Comparison of ENCODE assay signal across 13 cellular contexts in the genomic region with DNA sequence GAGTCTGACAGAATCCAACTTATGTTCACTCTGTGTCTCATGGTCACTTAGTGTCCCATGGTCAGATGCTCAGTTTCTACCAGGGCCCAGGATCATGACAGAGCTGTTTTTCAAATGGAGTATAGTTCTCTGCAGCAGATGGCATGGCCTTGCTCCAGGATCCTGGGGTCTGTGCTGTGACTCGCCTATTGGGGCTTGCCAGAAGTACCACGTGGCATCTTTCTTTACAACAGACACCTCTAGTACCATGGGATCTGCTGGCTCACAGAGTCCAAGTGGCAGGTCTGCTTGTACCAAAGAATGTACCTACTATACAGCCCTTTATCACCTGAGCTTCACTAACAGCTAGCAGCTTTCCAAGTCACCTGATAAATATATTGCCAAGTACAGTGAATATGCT.
"Had no signal": no experiment of that assay in that cellular context is flagged by ENCODE, and none has a peak within 500 bp of the region (broad histone marks: within the 10 kb centered on the region; RNA-seq: fewer than 3 reads in every experiment).

No MANE protein-coding gene starts in this region.

- H3K79me2 ChIP-seq: parathyroid adenoma had no signal

- H2AFZ ChIP-seq: parathyroid adenoma had no signal

- H3K9ac ChIP-seq: parathyroid adenoma had no signal

- H3K4me1 ChIP-seq: parathyroid adenoma had no signal

- H3K9me3 ChIP-seq: adrenal gland, sigmoid colon, tibial artery had no signal

- ATAC-seq: activated naive CD4-positive, alpha-beta T cell treated with anti-CD3 and anti-CD28 coated beads, Interleukin-2, amount 50 U/mL, for 72 hours had no signal

- H3K27ac ChIP-seq: adrenal gland, epithelial cell of prostate, parathyroid adenoma, sigmoid colon, tibial artery had no signal

- H3K4me3 ChIP-seq: adrenal gland, dorsolateral prefrontal cortex, sigmoid colon, tibial artery had no signal

- DNase-seq: activated CD4-positive, alpha-beta T cell treated with anti-CD3 and anti-CD28 coated beads for 1 hour; activated CD4-positive, alpha-beta T cell treated with anti-CD3 and anti-CD28 coated beads, Interleukin-2, amount 50 U/mL, for 48 hours; activated gamma-delta T cell; adrenal gland; foreskin melanocyte; sigmoid colon; stimulated activated CD8-positive, alpha-beta memory T cell treated with anti-CD3 and anti-CD28 coated beads, Interleukin-4, amount 100 ng/mL, for 48 hours; stimulated activated naive CD4-positive, alpha-beta T cell treated with Interleukin-2 at 50 U/mL for 16 hours; tibial artery had no signal

- H3K27me3 ChIP-seq: adrenal gland, dorsolateral prefrontal cortex, sigmoid colon, tibial artery had no signal

- H3K36me3 ChIP-seq: adrenal gland, sigmoid colon, tibial artery had no signal
